Comparison of ENCODE assay signal across 8 cellular contexts in the genomic region with DNA sequence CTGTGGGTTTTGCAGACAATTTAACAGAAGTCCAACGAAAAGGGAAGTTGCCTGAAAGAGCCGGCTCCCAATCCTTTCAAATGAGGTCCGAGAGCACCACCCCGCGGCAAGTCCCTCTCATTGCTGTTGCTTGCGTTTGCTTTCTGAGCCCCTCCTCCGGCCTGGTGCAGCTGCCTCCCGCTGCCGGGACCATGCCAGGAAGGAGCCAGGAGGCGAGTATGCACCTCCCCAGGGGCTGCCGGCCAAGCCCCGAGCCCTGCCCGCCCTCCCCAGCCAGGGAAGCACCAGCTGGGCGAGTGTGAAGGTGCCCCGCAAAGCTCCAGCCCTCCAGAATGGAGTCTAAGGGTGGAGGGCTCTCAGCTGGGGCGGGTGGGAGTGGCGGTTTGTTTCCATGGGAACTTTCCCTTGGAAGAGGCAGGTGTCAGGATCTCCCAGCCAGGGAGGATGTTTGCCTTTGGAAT. TPM values are rescaled to one million over a fixed set of nuclear protein-coding genes. Genes with fewer than 3 reads are reported as not detected.
DNase-seq lines count a peak whose midpoint lies in the region; ATAC-seq, FAIRE-seq and TF ChIP-seq lines count a peak whose summit lies in the region.

No MANE protein-coding gene starts in this region.

- DNase-seq in A549 (ENCODE audit: low read depth in 1 of 2, low spot score in 1 of 2) (peak; percentile 79 to 84), GM13976 (ENCODE audit: low spot score) (peak; percentile 89), NCI-H2227 treated with DMSO at 0.1 percent for 48 hours (lab: John Stamatoyannopoulos, UW) (peak; percentile 56), WTC11 (ENCODE audit: low spot score) (peak; percentile 91), ecto neural progenitor cell (ENCODE audit: low spot score) (peak; percentile 91), lung microvascular endothelial cell (ENCODE audit: low read depth in 2 of 2) (peak; percentile 79 to 83)
- peak; percentile 33 for DNase-seq in stimulated activated CD8-positive, alpha-beta memory T cell treated with anti-CD3 and anti-CD28 coated beads, Interleukin-4, amount 100 ng/mL, for 24 hours (ENCODE audit: low read depth)

- peak overlapping the region; percentile 39 for H3K4me3 Mint-ChIP-seq in WTC11

- peak overlapping the region in 1 of 2 experiments; percentile 35; a peak in 1 of 6 replicates for H3K27ac ChIP-seq in A549

- WGBS in A549 (ENCODE audit: missing lambda C conversion rate), result 9% methylated on average over 9 of the region's 17 CpGs

- TF ChIP-seq CTCF in A549 (IDR thresholded peaks at IDR 0.05), result peak; percentile 77
- TF ChIP-seq CTCF in GM13976 (IDR thresholded peaks at IDR 0.05; ENCODE audit: borderline replicate concordance, control extremely low read depth, extremely low read depth, insufficient read depth, missing control alignments), result peak; percentile 86
- peak; percentile 73 for TF ChIP-seq CTCF in WTC11 (IDR thresholded peaks at IDR 0.05)

- no peak for FAIRE-seq in A549 (lab: Jason Lieb, UNC)

- ATAC-seq in A549, result peak; percentile 64 to 92
- ATAC-seq in HG03135 (IDR thresholded peaks at IDR 0.05; ENCODE audit: unreplicated experiment), result peak; percentile 79
- peak; percentile 87 for ATAC-seq in WTC11

- TF ChIP-seq RAD21 in A549 (conservative IDR thresholded peaks at IDR 0.05 in 1 of 2, IDR thresholded peaks at IDR 0.05 in 1 of 2), result peak; percentile 93

- no peaks in the 10 kb centered on the region for H3K36me3 Mint-ChIP-seq in WTC11

- in situ Hi-C loops in GM13976 (cut with MboI; ENCODE audit: low sequenced_read_pairs, unreplicated experiment), result loop anchor here (25.0 kb wide), 2 partner anchors 262 to 1688 kb away; no protein-coding TSS in a partner anchor

- TF ChIP-seq EP300 in A549 (IDR thresholded peaks at IDR 0.05), result no peak

- POLR2A ChIA-PET in A549 (lab: Yijun Ruan, JAX), result no interaction called here
- POLR2A ChIA-PET in WTC11 (lab: Charles Lee), result no interaction called here

- H3K27me3 Mint-ChIP-seq in WTC11 (ENCODE audit: low read depth), result peaks cover 2% of the 10 kb centered on the region; the same call in 1 of the 2 replicates

- no peaks in the 10 kb centered on the region for H3K9me3 ChIP-seq in A549

- CTCF ChIA-PET in A549 (lab: Yijun Ruan, JAX) (interaction anchor here (0.6 to 2.9 kb wide), 28 partner anchors 9 to 1736 kb away, joined by 3 to 23 read pairs (median 4); no protein-coding TSS in a partner anchor), WTC11 (lab: Charles Lee) (interaction anchor here (0.6 to 2.0 kb wide), 17 partner anchors 11 to 1695 kb away, joined by 3 to 13 read pairs (median 4); no protein-coding TSS in a partner anchor)

- H3K4me1 ChIP-seq in A549, result peaks cover 14% of the 10 kb centered on the region; the same call in 2 of the 3 replicates

- no peak for TF ChIP-seq POLR2A in A549 (IDR thresholded peaks at IDR 0.05; ENCODE audit: low read length)

- H3K4me2 ChIP-seq in A549, result peak overlapping the region; percentile 75

- H3K27ac Mint-ChIP-seq in WTC11, result no peak overlapping the region

- no peak overlapping the region for H3K4me3 ChIP-seq in A549

- H3K4me1 Mint-ChIP-seq in WTC11, result peaks cover 8% of the 10 kb centered on the region

- H3K9me3 Mint-ChIP-seq in WTC11, result peaks cover 18% of the 10 kb centered on the region

TF ChIP-seq in A549, 52 proteins besides CTCF, POLR2A, EP300 and RAD21:
- no peak for TF ChIP-seq PBX3 (IDR thresholded peaks at IDR 0.05)
- no peak for TF ChIP-seq SREBF2 (IDR thresholded peaks at IDR 0.05)
- TF ChIP-seq SMC3 (IDR thresholded peaks at IDR 0.05), result peak; percentile 76
- no peak for TF ChIP-seq RFX5 (IDR thresholded peaks at IDR 0.05)

TF ChIP-seq in WTC11, 78 proteins besides CTCF, POLR2A, EP300 and RAD21:
- 0 out of 2 replicates have a peak, but pooled peaks have one; percentile 26 for TF ChIP-seq SP1 (CRISPR knock-in tag; conservative IDR thresholded peaks at IDR 0.05)
- TF ChIP-seq GABPB1 (CRISPR knock-in tag; IDR thresholded peaks at IDR 0.05), result no peak
- no peak for TF ChIP-seq CDX4 (CRISPR knock-in tag; IDR thresholded peaks at IDR 0.05; ENCODE audit: borderline replicate concordance)
TF ChIP-seq in WTC11: peak in this region for 1.

RNA-seq across cellular contexts. Expression of gene PPP2R2D, which starts 25.8 kb away (rescaled TPM):
- 31.1 and 36.0 TPM in 2 replicates for polyA plus RNA-seq in A549 (2011; rRNA removed)
- polyA plus RNA-seq in A549 (2012; cell fraction: cytosol; rRNA removed), result 28.4 and 29.8 TPM in 2 replicates
- 32.4 and 39.2 TPM in 2 replicates for polyA plus RNA-seq in A549 (2012; cell fraction: nucleus; rRNA removed)
- 23.1 to 23.9 TPM (median 23.3 TPM) in 3 replicates for polyA plus RNA-seq in A549 (2017; fragmentation: RNase III; extraction: RNeasy Plus Mini Kit Qiagen cat#74134 plus additional on column Dnase treatment)
- 37.4 and 43.9 TPM in 2 replicates for polyA minus RNA-seq in A549 (2011; rRNA and poly(A)+ RNA removed)
- 28.7 to 33.2 TPM (median 30.0 TPM) in 3 replicates for total RNA-seq in WTC11 (2021)
- 17.2 and 28.8 TPM in 2 replicates for total RNA-seq in lung microvascular endothelial cell

Comparison
In these comparisons a context has a peak if more than half of its experiments do, and no peak if none do; other contexts are left out.
1. DNase-seq: peak in every context shown above with its lines; median percentile 91 in WTC11; 91 in ecto neural progenitor cell; 89 in GM13976; 82 in A549; 81 in lung microvascular endothelial cell; 56 in NCI-H2227 treated with DMSO at 0.1 percent for 48 hours; 33 in stimulated activated CD8-positive, alpha-beta memory T cell treated with anti-CD3 and anti-CD28 coated beads, Interleukin-4, amount 100 ng/mL, for 24 hours.
2. Of the 8 proteins assayed by ChIP-seq in both WTC11 and A549: peak only in WTC11: none; only in A549: none; in both: CTCF; in neither: 7.